Comparison of ENCODE assay signal across 27 cellular contexts in the genomic region with DNA sequence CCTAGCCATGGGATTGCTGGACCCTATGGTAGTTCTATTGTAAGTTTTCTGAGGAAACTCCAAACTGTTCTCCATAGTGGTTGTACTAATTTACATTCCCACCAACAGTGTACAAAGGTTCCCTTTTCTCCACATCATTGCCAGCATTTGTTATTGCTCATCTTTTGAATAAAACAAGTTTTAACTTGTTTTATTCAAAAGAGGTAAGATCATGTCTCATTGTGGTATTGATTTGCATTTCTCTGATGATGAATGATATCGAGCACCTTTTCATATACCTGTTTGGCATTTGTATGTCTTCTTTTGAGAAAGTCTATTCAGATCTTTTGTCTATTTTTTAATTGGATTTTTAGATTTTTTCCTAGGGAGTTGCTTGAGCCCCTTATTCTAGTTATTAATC.
"Had no signal": no experiment of that assay in that cellular context is flagged by ENCODE, and none has a peak within 500 bp of the region (broad histone marks: within the 10 kb centered on the region; RNA-seq: fewer than 3 reads in every experiment).

No MANE protein-coding gene starts in this region.

- H3K27ac Mint-ChIP-seq: natural killer cell treated with Interleukin-12 subunit alpha and Interleukin-12 subunit beta and Interleukin-15 and Interleukin-18, amount 100 ng/mL, for 72 hours; nephron progenitor cell; stimulated activated effector memory CD8-positive, alpha-beta T cell treated with anti-CD3 and anti-CD28 coated beads, Interleukin-12 subunit alpha, Interleukin-12 subunit beta, amount 100 ng/mL, for 72 hours; stimulated activated naive B cell treated with anti-CD40 and anti-IgM and Interleukin-4, amounts not matched to agents 10 μg/mL and 1 μg/mL and 100 μg/mL, for 72 hours; stimulated activated naive CD8-positive, alpha-beta T cell treated with anti-CD3 and anti-CD28 coated beads, Interleukin-15, Interleukin-2, amounts not matched to agents 100 ng/mL and 50 ng/mL, for 24 hours had no signal

- FAIRE-seq: pancreas, small intestine, urothelium cell line had no signal

- H3K36me3 Mint-ChIP-seq: natural killer cell treated with Interleukin-12 subunit alpha and Interleukin-12 subunit beta and Interleukin-15 and Interleukin-18, amount 100 ng/mL, for 72 hours; stimulated activated effector memory CD8-positive, alpha-beta T cell treated with anti-CD3 and anti-CD28 coated beads, Interleukin-12 subunit alpha, Interleukin-12 subunit beta, amount 100 ng/mL, for 72 hours; stimulated activated naive B cell treated with anti-CD40 and anti-IgM and Interleukin-4, amounts not matched to agents 10 μg/mL and 1 μg/mL and 100 μg/mL, for 72 hours had no signal

- H3K27ac ChIP-seq: neutrophil, pancreas, psoas muscle, right lobe of liver, sigmoid colon, stomach, thoracic aorta, thyroid gland, tibial nerve, upper lobe of left lung, vagina had no signal

- ATAC-seq: natural killer cell treated with Interleukin-12 subunit alpha and Interleukin-12 subunit beta and Interleukin-15 and Interleukin-18, amount 100 ng/mL, for 72 hours; pancreas; psoas muscle; right cardiac atrium; right lobe of liver; stimulated activated effector memory CD8-positive, alpha-beta T cell treated with anti-CD3 and anti-CD28 coated beads, Interleukin-12 subunit alpha, Interleukin-12 subunit beta, amount 100 ng/mL, for 72 hours; stimulated activated naive B cell treated with anti-CD40 and anti-IgM and Interleukin-4, amounts not matched to agents 10 μg/mL and 1 μg/mL and 100 μg/mL, for 72 hours had no signal

- H3K9me3 Mint-ChIP-seq: nephron progenitor cell; neural crest cell; stimulated activated naive B cell treated with anti-CD40 and anti-IgM and Interleukin-4, amounts not matched to agents 10 μg/mL and 1 μg/mL and 100 μg/mL, for 72 hours had no signal

- H3K4me3 ChIP-seq: pancreas, psoas muscle, right lobe of liver, sigmoid colon, stomach, thoracic aorta, thyroid gland, tibial nerve, upper lobe of left lung, vagina had no signal

- H3K9me3 ChIP-seq: neutrophil, pancreas, psoas muscle, right lobe of liver, sigmoid colon, stomach, thoracic aorta, thyroid gland, tibial nerve, upper lobe of left lung, vagina had no signal

- H3K27me3 Mint-ChIP-seq: natural killer cell treated with Interleukin-12 subunit alpha and Interleukin-12 subunit beta and Interleukin-15 and Interleukin-18, amount 100 ng/mL, for 72 hours; stimulated activated naive CD8-positive, alpha-beta T cell treated with anti-CD3 and anti-CD28 coated beads, Interleukin-15, Interleukin-2, amounts not matched to agents 100 ng/mL and 50 ng/mL, for 24 hours had no signal

- DNase-seq: nephron progenitor cell; nucleus accumbens; pancreas; psoas muscle; right cardiac atrium; right lobe of liver; sigmoid colon; small intestine; stimulated activated CD4-positive, alpha-beta T cell treated with anti-CD3 and anti-CD28 coated beads, Interleukin-15, amount 100 ng/mL, for 24 hours; stimulated activated CD4-positive, alpha-beta T cell treated with anti-CD3 and anti-CD28 coated beads, Interleukin-2, amount 100 ng/mL, for 24 hours; stimulated activated CD4-positive, alpha-beta T cell treated with anti-CD3 and anti-CD28 coated beads, Interleukin-2, amount 100 ng/mL, for 48 hours; stimulated activated CD4-positive, alpha-beta T cell treated with anti-CD3 and anti-CD28 coated beads, Interleukin-4, amount 100 ng/mL, for 24 hours; stimulated activated naive B cell treated with anti-CD40 and anti-IgM and Interleukin-4, amounts not matched to agents 10 μg/mL and 1 μg/mL and 100 μg/mL, for 72 hours; stimulated activated naive CD4-positive, alpha-beta T cell treated with Interleukin-2 at 50 U/mL for 16 hours; stomach; thyroid gland; trophoblast cell; upper lobe of left lung had no signal

- H3K4me1 Mint-ChIP-seq: neural crest cell; stimulated activated effector memory CD8-positive, alpha-beta T cell treated with anti-CD3 and anti-CD28 coated beads, Interleukin-12 subunit alpha, Interleukin-12 subunit beta, amount 100 ng/mL, for 72 hours; stimulated activated naive B cell treated with anti-CD40 and anti-IgM and Interleukin-4, amounts not matched to agents 10 μg/mL and 1 μg/mL and 100 μg/mL, for 72 hours had no signal

- H3K4me1 ChIP-seq: psoas muscle, right lobe of liver, stomach, thyroid gland, upper lobe of left lung, vagina had no signal

- H3K4me3 Mint-ChIP-seq: natural killer cell treated with Interleukin-12 subunit alpha and Interleukin-12 subunit beta and Interleukin-15 and Interleukin-18, amount 100 ng/mL, for 72 hours; nephron progenitor cell; neural crest cell; stimulated activated effector memory CD8-positive, alpha-beta T cell treated with anti-CD3 and anti-CD28 coated beads, Interleukin-12 subunit alpha, Interleukin-12 subunit beta, amount 100 ng/mL, for 72 hours; stimulated activated naive B cell treated with anti-CD40 and anti-IgM and Interleukin-4, amounts not matched to agents 10 μg/mL and 1 μg/mL and 100 μg/mL, for 72 hours; stimulated activated naive CD8-positive, alpha-beta T cell treated with anti-CD3 and anti-CD28 coated beads, Interleukin-15, Interleukin-2, amounts not matched to agents 100 ng/mL and 50 ng/mL, for 24 hours had no signal
